Comparison of ENCODE assay signal across 8 cellular contexts in genomic region chr7:94908204-94909022, GRCh38. TPM values are rescaled to one million over a fixed set of nuclear protein-coding genes. Genes with fewer than 3 reads are reported as not detected.
A peak's percentile ranks its signal among the peaks of the same experiment; 100 is the strongest.
DNase-seq lines count a peak whose midpoint lies in the region; ATAC-seq lines count a peak whose summit lies in the region.

No MANE protein-coding gene starts in this region.

- H3K27me3 ChIP-seq in HUES64 (ENCODE audit: insufficient read depth, low read length) (no peaks in the 10 kb centered on the region), neuron (ENCODE audit: insufficient read depth, low read length) (no peaks in the 10 kb centered on the region)

- no peak overlapping the region for H3K27ac Mint-ChIP-seq in T-cell

- no peaks in the 10 kb centered on the region for H3K36me3 ChIP-seq in HUES64 (ENCODE audit: insufficient read depth, low read length)
- no peaks in the 10 kb centered on the region for H3K36me3 ChIP-seq in neuron (ENCODE audit: insufficient read depth, low read length)

- CTCF ChIA-PET in T-cell (lab: Charles Lee) = no interaction called here

- ATAC-seq in T-cell (replicated peaks in 1 of 4) = no peak
- peak; percentile 67 for ATAC-seq in Right ventricle myocardium superior (ENCODE audit: poor library complexity)
- no peak for ATAC-seq in HG03521 (IDR thresholded peaks at IDR 0.05; ENCODE audit: unreplicated experiment)
- no peak for ATAC-seq in GM18520 (IDR thresholded peaks at IDR 0.05; ENCODE audit: unreplicated experiment)
- no peak for ATAC-seq in HG03196 (IDR thresholded peaks at IDR 0.05; ENCODE audit: unreplicated experiment)

- DNase-seq in C1 segment of cervical spinal cord (lab: John Stamatoyannopoulos, UW) (peak in 12 of 14 donors; percentile 17 to 79 (median 62)), T-cell (no peak), Right ventricle myocardium superior (peak; percentile 44)

- H3K9me3 ChIP-seq in HUES64 (ENCODE audit: insufficient read depth, low read depth, low read length) = no peaks in the 10 kb centered on the region
- H3K9me3 ChIP-seq in neuron (ENCODE audit: low read length) = no peaks in the 10 kb centered on the region

- peaks cover 37 to 45% of the 10 kb centered on the region in 2 donors for H3K27me3 Mint-ChIP-seq in T-cell

- intact Hi-C loops in Right ventricle myocardium superior (cut with DNase I) = no loop called here

- H3K9ac ChIP-seq in HUES64 (ENCODE audit: low read depth, low read length) = peak overlapping the region; percentile 93

- H3K4me3 ChIP-seq in HUES64 (ENCODE audit: low read length) (peak overlapping the region; percentile 86), neuron (ENCODE audit: low read length) (peak overlapping the region; percentile 59)

- H3K36me3 Mint-ChIP-seq in T-cell = no peaks in the 10 kb centered on the region

- peak overlapping the region in 2 of 3 donors; percentile 28 to 48 for H3K4me3 Mint-ChIP-seq in T-cell

- no peaks in the 10 kb centered on the region for H3K9me3 Mint-ChIP-seq in T-cell

- H3K4me1 ChIP-seq in HUES64 (ENCODE audit: insufficient read depth, low read length) = peaks cover 48% of the 10 kb centered on the region
- peaks cover 30% of the 10 kb centered on the region for H3K4me1 ChIP-seq in neuron (ENCODE audit: insufficient read depth, low read length)

- peak overlapping the region; percentile 85 for H2AFZ ChIP-seq in neuron (ENCODE audit: low read depth, low read length)

- peaks cover 6 to 15% (median 7%) of the 10 kb centered on the region in 3 donors for H3K4me1 Mint-ChIP-seq in T-cell

- under 1% methylated on average over 24 of the region's 26 CpGs for WGBS in HUES64

- POLR2A ChIA-PET in T-cell (lab: Charles Lee) = no interaction called here

- peak overlapping the region; percentile 88 for H3K27ac ChIP-seq in HUES64 (ENCODE audit: low read depth, low read length)

RNA-seq across cellular contexts. Expression of gene PPP1R9A, which starts 1.0 kb away (rescaled TPM):
- polyA plus RNA-seq in HUES64 (2013, experiment 1 of 2) = 4.8 TPM
- polyA plus RNA-seq in HUES64 (2013, experiment 2 of 2) = 5.1 TPM
- under 1 TPM in 3 of 5 donors, not detected in 2; 0.10 to 0.23 (median 0.13) TPM for total RNA-seq in T-cell
- 22.6 TPM for total RNA-seq in Right ventricle myocardium superior

Comparison
In these comparisons a context has a peak if more than half of its experiments do, and no peak if none do; other contexts are left out.
1. DNase-seq: peak in C1 segment of cervical spinal cord (12 of 14) and Right ventricle myocardium superior (single experiment); none in T-cell (0 of 34).
2. RNA of gene PPP1R9A, which starts 1.0 kb away (total RNA-seq): 22.6 TPM in Right ventricle myocardium superior (single experiment); 0.10 to 0.23 TPM in T-cell; every median in the first group is over 10 times any median in the second.